ENCODE assay signal across 8 cellular contexts in the genomic region with DNA sequence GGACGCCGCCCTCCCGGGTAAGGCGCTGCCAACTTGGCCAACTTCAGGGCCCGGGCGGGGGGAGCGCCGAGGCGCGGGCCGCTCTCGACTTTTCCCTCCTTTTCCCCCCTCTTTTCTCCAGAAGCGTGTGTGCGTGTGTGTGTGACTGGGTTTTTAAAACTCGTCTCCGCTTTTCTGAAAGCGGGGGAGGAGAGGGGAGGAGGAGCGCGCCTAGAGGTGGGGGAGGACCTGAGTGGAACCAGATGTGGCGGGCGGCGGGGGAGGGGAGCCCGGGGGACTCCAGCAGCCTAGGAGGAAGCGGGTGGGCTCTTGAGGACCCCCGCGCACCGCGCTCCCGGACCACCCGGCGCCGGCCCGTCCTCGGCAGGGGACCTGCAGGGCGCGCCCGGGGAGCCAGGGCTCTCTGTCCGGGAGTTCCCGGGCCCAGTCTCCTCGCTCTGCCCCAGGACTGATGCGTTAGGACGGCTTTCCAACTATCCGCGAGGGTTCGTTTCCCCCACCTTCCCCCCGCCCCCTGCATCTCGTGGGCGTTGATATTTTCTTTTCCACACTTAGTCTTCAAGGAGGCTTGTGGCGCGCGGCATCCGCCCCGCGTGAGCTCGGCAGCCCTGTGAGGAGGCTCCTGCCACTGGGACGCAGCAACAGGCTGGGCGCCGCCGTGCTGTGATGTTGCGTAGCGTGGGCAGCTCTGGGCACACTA. TPM values are rescaled to one million over a fixed set of nuclear protein-coding genes. Genes with fewer than 3 reads are reported as not detected.
A peak's percentile ranks its signal among the peaks of the same experiment; 100 is the strongest.
DNase-seq lines count a peak whose midpoint lies in the region; ATAC-seq and TF ChIP-seq lines count a peak whose summit lies in the region.

No MANE protein-coding gene starts in this region.

- no peaks in the 10 kb centered on the region for H3K9me3 ChIP-seq in CD8-positive, alpha-beta memory T cell (ENCODE audit: low read length)
- H3K9me3 ChIP-seq in tibial artery: no peaks in the 10 kb centered on the region

- TF ChIP-seq CTCF in activated CD8-positive, alpha-beta T cell treated with anti-CD3 and anti-CD28 coated beads for 36 hours (IDR thresholded peaks at IDR 0.05): no peak
- TF ChIP-seq CTCF in nephron (IDR thresholded peaks at IDR 0.05; ENCODE audit: unreplicated experiment in 3 of 3) (no peak), tibial artery (IDR thresholded peaks at IDR 0.05) (no peak)

- DNase-seq in CD8-positive, alpha-beta memory T cell: peak in 1 of 5 donors; percentile 18
- DNase-seq in activated CD8-positive, alpha-beta T cell treated with anti-CD3 and anti-CD28 coated beads for 36 hours: peak; percentile 62
- DNase-seq in fibroblast of gingiva (ENCODE audit: low read depth) (peak; percentile 84), tibial artery (peak; percentile 50 to 83), cerebellar cortex (ENCODE audit: low spot score) (no peak)

- peaks cover 9 to 35% of the 10 kb centered on the region in 2 donors for H3K27me3 Mint-ChIP-seq in CD8-positive, alpha-beta memory T cell
- H3K27me3 Mint-ChIP-seq in activated CD8-positive, alpha-beta T cell treated with anti-CD3 and anti-CD28 coated beads for 36 hours: peaks cover 11% of the 10 kb centered on the region
- peaks cover 4% of the 10 kb centered on the region for H3K27me3 Mint-ChIP-seq in nephron (ENCODE audit: low read depth)

- peak overlapping the region; percentile 80 to 92 (median 84) for H3K4me3 Mint-ChIP-seq in CD8-positive, alpha-beta memory T cell
- H3K4me3 Mint-ChIP-seq in activated CD8-positive, alpha-beta T cell treated with anti-CD3 and anti-CD28 coated beads for 36 hours: peak overlapping the region; percentile 84
- peak overlapping the region; percentile 95 to 98 (median 97) for H3K4me3 Mint-ChIP-seq in nephron

- POLR2A ChIA-PET in CD8-positive, alpha-beta memory T cell (lab: Charles Lee): interaction anchor here (0.6 kb wide), 1 partner anchor 25 kb away, joined by 3 read pairs; no protein-coding TSS in a partner anchor
- POLR2A ChIA-PET in activated CD8-positive, alpha-beta T cell treated with anti-CD3 and anti-CD28 coated beads for 36 hours (lab: Charles Lee): no interaction called here

- H3K4me1 Mint-ChIP-seq in CD8-positive, alpha-beta memory T cell: peaks cover 5 to 16% (median 6%) of the 10 kb centered on the region in 3 donors
- peaks cover 10% of the 10 kb centered on the region for H3K4me1 Mint-ChIP-seq in activated CD8-positive, alpha-beta T cell treated with anti-CD3 and anti-CD28 coated beads for 36 hours (ENCODE audit: low read depth)
- peaks cover 48% of the 10 kb centered on the region for H3K4me1 Mint-ChIP-seq in nephron

- H3K27ac ChIP-seq in CD8-positive, alpha-beta memory T cell (ENCODE audit: low read depth, low read length): no peak overlapping the region
- peak overlapping the region; percentile 83 to 91 for H3K27ac ChIP-seq in tibial artery

- intact Hi-C loops in activated CD8-positive, alpha-beta T cell treated with anti-CD3 and anti-CD28 coated beads for 36 hours (cut with micrococcal nuclease): no loop called here
- intact Hi-C loops in tibial artery (cut with DNase I; ENCODE audit: low total_unique reads): no loop called here

- H3K36me3 Mint-ChIP-seq in CD8-positive, alpha-beta memory T cell: no peaks in the 10 kb centered on the region
- H3K36me3 Mint-ChIP-seq in activated CD8-positive, alpha-beta T cell treated with anti-CD3 and anti-CD28 coated beads for 36 hours (ENCODE audit: low read depth): no peaks in the 10 kb centered on the region
- H3K36me3 Mint-ChIP-seq in nephron (ENCODE audit: low read depth): peaks cover 19% of the 10 kb centered on the region

- no peaks in the 10 kb centered on the region for H3K9me3 Mint-ChIP-seq in CD8-positive, alpha-beta memory T cell
- H3K9me3 Mint-ChIP-seq in activated CD8-positive, alpha-beta T cell treated with anti-CD3 and anti-CD28 coated beads for 36 hours: no peaks in the 10 kb centered on the region
- no peaks in the 10 kb centered on the region for H3K9me3 Mint-ChIP-seq in nephron

- CTCF ChIA-PET in CD8-positive, alpha-beta memory T cell (lab: Charles Lee): no interaction called here
- CTCF ChIA-PET in activated CD8-positive, alpha-beta T cell treated with anti-CD3 and anti-CD28 coated beads for 36 hours (lab: Charles Lee): interaction anchor here (0.6 kb wide), 1 partner anchor 81 kb away, joined by 3 read pairs; no protein-coding TSS in a partner anchor

- ATAC-seq in HG03432 (IDR thresholded peaks at IDR 0.05; ENCODE audit: unreplicated experiment) (peak; percentile 39), GM21529 (IDR thresholded peaks at IDR 0.05; ENCODE audit: unreplicated experiment) (no peak)
- ATAC-seq in activated CD8-positive, alpha-beta T cell treated with anti-CD3 and anti-CD28 coated beads for 36 hours: peak; percentile 48

- peak overlapping the region in 3 of 8 donors; percentile 51 to 57 (median 56) for H3K27ac Mint-ChIP-seq in CD8-positive, alpha-beta memory T cell
- H3K27ac Mint-ChIP-seq in activated CD8-positive, alpha-beta T cell treated with anti-CD3 and anti-CD28 coated beads for 36 hours: peak overlapping the region; percentile 83
- H3K27ac Mint-ChIP-seq in nephron: peak overlapping the region; percentile 99 to 100 (median 99)

- H3K36me3 ChIP-seq in CD8-positive, alpha-beta memory T cell (ENCODE audit: insufficient read depth, low read length): no peaks in the 10 kb centered on the region
- no peaks in the 10 kb centered on the region for H3K36me3 ChIP-seq in tibial artery

- no peaks in the 10 kb centered on the region for H3K27me3 ChIP-seq in CD8-positive, alpha-beta memory T cell (ENCODE audit: insufficient read depth, low read length, poor library complexity, severe bottlenecking)
- no peaks in the 10 kb centered on the region for H3K27me3 ChIP-seq in tibial artery

- H3K4me3 ChIP-seq in CD8-positive, alpha-beta memory T cell (ENCODE audit: low read length): peak overlapping the region; percentile 32
- H3K4me3 ChIP-seq in tibial artery: peak overlapping the region; percentile 67 to 87

- peaks cover 7% of the 10 kb centered on the region for H3K4me1 ChIP-seq in CD8-positive, alpha-beta memory T cell (ENCODE audit: insufficient read depth, low read length)
- H3K4me1 ChIP-seq in tibial artery: peaks cover 0 to 43% (median 30%) of the 10 kb centered on the region in 4 donors

RNA-seq across cellular contexts. Expression of a gene that starts 0.6 kb away (rescaled TPM):
- 10 to 100 TPM; 10.0 to 10.2 TPM for total RNA-seq in CD8-positive, alpha-beta memory T cell
- polyA plus RNA-seq in CD8-positive, alpha-beta memory T cell: 0.08 TPM
- 1 to 10 TPM; 8.1 to 9.0 TPM for total RNA-seq in activated CD8-positive, alpha-beta T cell treated with anti-CD3 and anti-CD28 coated beads for 36 hours
